8 cellular contexts compared by ENCODE assay signal in the genomic region with DNA sequence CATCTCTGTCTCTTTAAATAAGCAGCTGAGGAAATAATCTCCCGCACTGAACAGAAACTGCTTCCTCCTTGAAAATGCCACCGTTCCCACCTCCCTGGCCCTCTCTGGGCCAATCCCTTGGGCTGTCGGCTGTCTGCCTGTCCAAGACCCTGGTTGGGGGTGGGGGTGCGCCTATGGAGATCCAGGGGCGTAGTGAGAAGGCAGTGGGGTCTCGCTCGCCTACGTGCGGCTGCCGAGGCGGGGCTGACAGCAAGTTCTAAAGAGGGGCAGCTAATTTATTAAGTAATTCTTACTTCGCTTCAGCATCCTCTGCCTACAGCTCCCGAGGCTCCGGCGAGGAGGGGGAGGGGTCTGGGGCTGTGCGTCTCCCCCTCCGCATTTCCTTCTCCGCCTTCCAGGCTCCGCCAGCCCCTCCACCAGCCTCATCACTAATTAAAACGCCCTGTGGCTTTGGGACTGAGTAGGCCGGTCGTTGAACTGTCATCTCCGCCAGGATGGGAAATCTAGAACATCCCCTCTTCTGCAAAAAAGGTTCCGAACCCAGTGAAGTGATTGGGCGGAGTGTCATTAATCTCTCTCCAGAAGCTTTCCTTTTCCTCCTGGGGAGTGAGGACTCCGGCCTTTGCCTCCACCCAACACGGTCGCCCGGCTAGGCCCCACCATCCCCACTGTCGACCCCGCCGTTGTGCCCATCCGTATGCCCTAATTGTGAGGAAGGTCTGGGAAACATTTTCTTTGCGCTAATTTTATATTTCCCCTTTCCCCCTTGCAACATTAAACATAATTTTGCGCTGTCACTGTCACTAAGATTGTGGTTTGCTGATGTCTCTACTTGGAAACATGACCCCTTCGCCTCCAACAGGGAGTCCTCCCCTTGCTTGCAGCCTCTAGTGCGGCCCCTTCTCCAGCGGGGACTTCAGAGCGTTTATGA. TPM values are rescaled to one million over a fixed set of nuclear protein-coding genes. Genes with fewer than 3 reads are reported as not detected.
A peak's percentile ranks its signal among the peaks of the same experiment; 100 is the strongest.
DNase-seq lines count a peak whose midpoint lies in the region; ATAC-seq and TF ChIP-seq lines count a peak whose summit lies in the region.
"Had no signal": no experiment of that assay in that cellular context is flagged by ENCODE, and none has a peak within 500 bp of the region (broad histone marks: within the 10 kb centered on the region; RNA-seq: fewer than 3 reads in every experiment).

No MANE protein-coding gene starts in this region.

- H3K4me3 ChIP-seq in dorsolateral prefrontal cortex = peak overlapping the region in 37 of 59 donors; percentile 1 to 70 (median 39)
- peak overlapping the region; percentile 7 for H3K4me3 ChIP-seq in thoracic aorta
- no peak overlapping the region for H3K4me3 ChIP-seq in PC-9

- intact Hi-C loops in dorsolateral prefrontal cortex (cut with DNase I) = loop anchor here (5.0 to 10.0 kb wide), 2 partner anchors 1673 to 1675 kb away; no protein-coding TSS in a partner anchor
- intact Hi-C loops in PC-9 (cut with micrococcal nuclease; ENCODE audit: unreplicated experiment) = no loop called here

- no peak overlapping the region for H3K4me2 ChIP-seq in PC-9

- H3K9me3 ChIP-seq in thoracic aorta (no peaks in the 10 kb centered on the region), PC-9 (ENCODE audit: insufficient read depth, low read depth) (no peaks in the 10 kb centered on the region)

- DNase-seq in NOMO-1 (lab: John Stamatoyannopoulos, UW; ENCODE audit: unreplicated experiment in 2 of 2) = peak; percentile 63 to 67
- DNase-seq in dorsolateral prefrontal cortex = no peak
- DNase-seq in left kidney (ENCODE audit: low read depth, low spot score) = peak; percentile 96
- DNase-seq in thoracic aorta (ENCODE audit: low spot score) = no peak
- DNase-seq in caudate nucleus (lab: John Stamatoyannopoulos, UW) = no peak
- no peak for DNase-seq in PC-9
- DNase-seq: activated CD4-positive, alpha-beta memory T cell treated with anti-CD3 and anti-CD28 coated beads for 36 hours had no signal

- H3K79me2 ChIP-seq in PC-9 (ENCODE audit: low read depth) = peaks cover 7% of the 10 kb centered on the region; the same call in 1 of the 2 replicates

- CTCF ChIA-PET in PC-9 (lab: Charles Lee) = no interaction called here

- 0 out of 2 replicates have a peak, but pooled peaks cover 5% of the 10 kb centered on the region for H4K20me1 ChIP-seq in PC-9 (ENCODE audit: insufficient read depth)

- H2AFZ ChIP-seq in PC-9 = no peak overlapping the region

- no peak for TF ChIP-seq CTCF in dorsolateral prefrontal cortex (IDR thresholded peaks at IDR 0.05 in 54 of 56, conservative IDR thresholded peaks at IDR 0.05 in 2 of 56; ENCODE audit: low read depth in 1 of 56, partially characterized antibody in 56 of 56)
- TF ChIP-seq CTCF in thoracic aorta (IDR thresholded peaks at IDR 0.05) = no peak
- no peak for TF ChIP-seq CTCF in PC-9 (conservative IDR thresholded peaks at IDR 0.05)

- ATAC-seq in thoracic aorta (ENCODE audit: insufficient number of reproducible peaks, low FRiP score, low read depth) = no peak
- ATAC-seq in HG03520 (IDR thresholded peaks at IDR 0.05; ENCODE audit: unreplicated experiment) = no peak

- peaks cover 13% of the 10 kb centered on the region; the same call in 1 of the 2 replicates for H3F3A ChIP-seq in PC-9 (ENCODE audit: insufficient read depth, low read depth)

- peaks cover 4 to 100% (median 98%) of the 10 kb centered on the region in 45 donors for H3K27me3 ChIP-seq in dorsolateral prefrontal cortex
- H3K27me3 ChIP-seq in thoracic aorta (replicated peaks; ENCODE audit: insufficient read depth) = no peaks in the 10 kb centered on the region
- H3K27me3 ChIP-seq in PC-9 (ENCODE audit: insufficient read depth, low read depth) = no peaks in the 10 kb centered on the region

- H3K4me1 ChIP-seq in thoracic aorta (ENCODE audit: control insufficient read depth in 1 of 2, low read depth in 2 of 2) (peaks cover 0 to 41% of the 10 kb centered on the region in 2 donors), PC-9 (replicated peaks; ENCODE audit: insufficient read depth) (no peaks in the 10 kb centered on the region)

- H3K27ac ChIP-seq in dorsolateral prefrontal cortex (peak overlapping the region in 45 of 59 donors; percentile 2 to 94 (median 62)), thoracic aorta (peak overlapping the region in 1 of 2 donors; percentile 32), caudate nucleus (ENCODE audit: low read depth, low read length) (no peak overlapping the region), PC-9 (no peak overlapping the region)

- POLR2A ChIA-PET in PC-9 (lab: Charles Lee; ENCODE audit: unreplicated experiment) = no interaction called here

- no peaks in the 10 kb centered on the region for H3K9me2 ChIP-seq in PC-9 (ENCODE audit: insufficient read depth)

- no TSS peak for BruUV-seq in PC-9 (replicated peaks; lab: Mats Ljungman, UMichigan)

- H3K36me3 ChIP-seq in thoracic aorta (no peaks in the 10 kb centered on the region), PC-9 (ENCODE audit: low read depth) (no peaks in the 10 kb centered on the region; the same call in 1 of the 2 replicates)

RNA-seq across cellular contexts. Expression of a gene that starts 16.9 kb away (rescaled TPM):
- total RNA-seq in dorsolateral prefrontal cortex (10 to 100 TPM in 65 of 120 experiments, 1 to 10 TPM in 55; 3.1 to 36.0 (median 10.5) TPM), thoracic aorta (10 to 100 TPM; 31.8 to 49.8 TPM), PC-9 (2021) (48.4 and 72.1 TPM in 2 replicates)
- total RNA-seq: activated CD4-positive, alpha-beta memory T cell treated with anti-CD3 and anti-CD28 coated beads for 36 hours had no signal

Comparison
In these comparisons a context has a peak if more than half of its experiments do, and no peak if none do; other contexts are left out.
1. DNase-seq: peak in NOMO-1 (2 of 2) and left kidney (single experiment); none in dorsolateral prefrontal cortex (0 of 10), thoracic aorta (single experiment), caudate nucleus (0 of 61) and PC-9 (0 of 2).
2. H3K27ac ChIP-seq: peak in dorsolateral prefrontal cortex (45 of 59); none in caudate nucleus (single experiment) and PC-9 (single experiment).